22 cellular contexts compared by ENCODE assay signal in genomic region chr10:91565241-91565640, GRCh38.
DNase-seq lines count a peak whose midpoint lies in the region; ATAC-seq and TF ChIP-seq lines count a peak whose summit lies in the region.
"Had no signal": no experiment of that assay in that cellular context is flagged by ENCODE, and none has a peak within 500 bp of the region (broad histone marks: within the 10 kb centered on the region; RNA-seq: fewer than 3 reads in every experiment).

No MANE protein-coding gene starts in this region.

- H3K27me3 ChIP-seq in cardiac muscle cell (no peaks in the 10 kb centered on the region), left ventricle myocardium inferior (ENCODE audit: low read depth) (no peaks in the 10 kb centered on the region), gastrocnemius medialis (no peaks in the 10 kb centered on the region), suprapubic skin (no peaks in the 10 kb centered on the region), body of pancreas (no peaks in the 10 kb centered on the region)
- H3K27me3 ChIP-seq: BLaER1 had no signal

- no peaks in the 10 kb centered on the region for H3K9me3 ChIP-seq in cardiac muscle cell (ENCODE audit: low read depth)
- H3K9me3 ChIP-seq in left ventricle myocardium inferior (replicated peaks): no peaks in the 10 kb centered on the region
- no peaks in the 10 kb centered on the region for H3K9me3 ChIP-seq in gastrocnemius medialis
- H3K9me3 ChIP-seq in suprapubic skin: no peaks in the 10 kb centered on the region
- H3K9me3 ChIP-seq in body of pancreas: no peaks in the 10 kb centered on the region

- intact Hi-C loops in left ventricle myocardium inferior (cut with micrococcal nuclease): no loop called here
- intact Hi-C loops in gastrocnemius medialis (cut with DNase I; ENCODE audit: low total_unique reads): loop anchor here (2.0 kb wide), 1 partner anchor 68 kb away; the partner anchor contains the start of gene PPP1R3C
- intact Hi-C loops in body of pancreas (cut with DNase I): no loop called here

- DNase-seq in cardiac muscle cell (ENCODE audit: low read depth in 1 of 2, low spot score in 1 of 2) (no peak), left ventricle myocardium inferior (no peak), EH (ENCODE audit: low read depth) (peak; percentile 43), gastrocnemius medialis (no peak), suprapubic skin (ENCODE audit: low spot score in 2 of 2) (no peak), body of pancreas (no peak)
- DNase-seq: Caco-2; CD4-positive, CD25-positive, alpha-beta regulatory T cell; CD8-positive, alpha-beta T cell; DMS153; DND-41; EL; GDM1; GM23248; H7; HCEC 1CT had no signal

- TF ChIP-seq EP300 in suprapubic skin (IDR thresholded peaks at IDR 0.05): no peak

- H3K4me1 ChIP-seq in cardiac muscle cell (ENCODE audit: low read depth) (peaks cover 30% of the 10 kb centered on the region), left ventricle myocardium inferior (peaks cover 28% of the 10 kb centered on the region), gastrocnemius medialis (peaks cover 31 to 40% of the 10 kb centered on the region in 2 donors), suprapubic skin (no peaks in the 10 kb centered on the region), body of pancreas (peaks cover 9% of the 10 kb centered on the region)
- H3K4me1 ChIP-seq: BLaER1, Caco-2 had no signal

- no peak overlapping the region for H3K4me3 ChIP-seq in cardiac muscle cell
- H3K4me3 ChIP-seq in left ventricle myocardium inferior: no peak overlapping the region
- no peak overlapping the region for H3K4me3 ChIP-seq in gastrocnemius medialis
- no peak overlapping the region for H3K4me3 ChIP-seq in suprapubic skin
- H3K4me3 ChIP-seq in body of pancreas: no peak overlapping the region
- H3K4me3 ChIP-seq: BLaER1, GM12878, GM23248 had no signal

- no peak for TF ChIP-seq CTCF in cardiac muscle cell (IDR thresholded peaks at IDR 0.05; ENCODE audit: low read depth, low read length)
- TF ChIP-seq CTCF in left ventricle myocardium inferior (IDR thresholded peaks at IDR 0.05; ENCODE audit: borderline replicate concordance): no peak
- no peak for TF ChIP-seq CTCF in gastrocnemius medialis (IDR thresholded peaks at IDR 0.05 in 4 of 5, conservative IDR thresholded peaks at IDR 0.05 in 1 of 5)
- TF ChIP-seq CTCF in suprapubic skin (IDR thresholded peaks at IDR 0.05): no peak
- TF ChIP-seq CTCF in body of pancreas (IDR thresholded peaks at IDR 0.05): no peak

- H3K27ac ChIP-seq in cardiac muscle cell (peak overlapping the region; percentile 79), left ventricle myocardium inferior (replicated peaks) (no peak overlapping the region), gastrocnemius medialis (peak overlapping the region; percentile 70 to 80 (median 75)), suprapubic skin (no peak overlapping the region), body of pancreas (no peak overlapping the region)
- H3K27ac ChIP-seq: 22Rv1, BLaER1, C4-2B, GM23248 had no signal

- no peak for TF ChIP-seq POLR2A in gastrocnemius medialis (IDR thresholded peaks at IDR 0.05)
- TF ChIP-seq POLR2A in suprapubic skin (IDR thresholded peaks at IDR 0.05): no peak
- TF ChIP-seq POLR2A in body of pancreas (IDR thresholded peaks at IDR 0.05): no peak

- in situ Hi-C loops in gastrocnemius medialis (cut with MboI; ENCODE audit: low sequenced_read_pairs in 4 of 4): no loop called here

- H3K36me3 ChIP-seq in cardiac muscle cell (no peaks in the 10 kb centered on the region), left ventricle myocardium inferior (no peaks in the 10 kb centered on the region), gastrocnemius medialis (no peaks in the 10 kb centered on the region), suprapubic skin (no peaks in the 10 kb centered on the region), body of pancreas (replicated peaks in 1 of 2; ENCODE audit: insufficient read depth in 1 of 2, low read depth in 2 of 2) (no peaks in the 10 kb centered on the region)
- H3K36me3 ChIP-seq: BLaER1 had no signal

- ATAC-seq in esophagus mucosa (peak; percentile 14), gastrocnemius medialis (no peak), HG03565 (IDR thresholded peaks at IDR 0.05; ENCODE audit: unreplicated experiment) (no peak), body of pancreas (no peak)
- ATAC-seq: CD8-positive, alpha-beta T cell; GM12878 had no signal

- 94% methylated on average over 2 of the region's 2 CpGs for WGBS in suprapubic skin
- 90 to 94% methylated on average over 2 of the region's 2 CpGs for WGBS in body of pancreas, 2 donors

Comparison
In these comparisons a context has a peak if more than half of its experiments do, and no peak if none do; other contexts are left out.
1. H3K27ac ChIP-seq: peak in cardiac muscle cell (single experiment) and gastrocnemius medialis (4 of 4); none in left ventricle myocardium inferior (single experiment), suprapubic skin (single experiment) and body of pancreas (0 of 4).